ENCODE assay signal across 6 cellular contexts in genomic region chr19:35775046-35775297, GRCh38. TPM values are rescaled to one million over a fixed set of nuclear protein-coding genes. Genes with fewer than 3 reads are reported as not detected.
DNase-seq lines count a peak whose midpoint lies in the region; ATAC-seq, FAIRE-seq and TF ChIP-seq lines count a peak whose summit lies in the region.

No MANE protein-coding gene starts in this region.

- H3K9ac ChIP-seq in iPS-15b (ENCODE audit: low read depth, low read length): no peak overlapping the region

- H3K9me3 ChIP-seq in A549: no peaks in the 10 kb centered on the region
- no peaks in the 10 kb centered on the region for H3K9me3 ChIP-seq in iPS-15b (ENCODE audit: control insufficient read depth, insufficient read depth, low read length)

- POLR2A ChIA-PET in A549 (lab: Yijun Ruan, JAX): interaction anchor here (1.2 kb wide), 1 partner anchor 27 kb away, joined by 3 read pairs; the partner anchor contains the start of gene LIN37
- POLR2A ChIA-PET in RWPE1 (lab: Yijun Ruan, JAX; ENCODE audit: low non-redundant PET): no interaction called here

- no peak for FAIRE-seq in A549 (lab: Jason Lieb, UNC)

- in situ Hi-C loops in KBM-7 (cut with MboI; ENCODE audit: low pct_unique_long_range_greater_than_20kb, low sequenced_read_pairs): no loop called here

- no peak for TF ChIP-seq POLR2A in A549 (IDR thresholded peaks at IDR 0.05; ENCODE audit: low read length)

- H3K4me3 ChIP-seq in A549 (peak overlapping the region; percentile 62), iPS-15b (ENCODE audit: low read depth, low read length) (peak overlapping the region; percentile 8)

- H3K27me3 ChIP-seq in iPS-15b (ENCODE audit: control insufficient read depth, insufficient read depth, low read length): peaks cover 20% of the 10 kb centered on the region

- TF ChIP-seq CTCF in A549 (IDR thresholded peaks at IDR 0.05) (no peak), RWPE1 (conservative IDR thresholded peaks at IDR 0.05; ENCODE audit: low read depth) (no peak)

- H3K27ac ChIP-seq in A549 (no peak overlapping the region), RWPE1 (peak overlapping the region; percentile 72; the same call in 1 of the 2 replicates)

- peak; percentile 12 to 53 for ATAC-seq in A549
- no peak for ATAC-seq in HG02759 (IDR thresholded peaks at IDR 0.05; ENCODE audit: unreplicated experiment)

- DNase-seq in A549 (ENCODE audit: low read depth in 1 of 2, low spot score in 1 of 2) (no peak), RWPE1 (ENCODE audit: low spot score) (no peak), KBM-7 (no peak), NCI-H2081 treated with DMSO at 0.1 percent for 48 hours (lab: John Stamatoyannopoulos, UW) (no peak)

- H3K4me1 ChIP-seq in A549: peaks cover 31% of the 10 kb centered on the region
- H3K4me1 ChIP-seq in iPS-15b (ENCODE audit: control insufficient read depth, insufficient read depth, low read length): peaks cover 8% of the 10 kb centered on the region

- TF ChIP-seq RAD21 in A549 (conservative IDR thresholded peaks at IDR 0.05 in 1 of 2, IDR thresholded peaks at IDR 0.05 in 1 of 2): no peak

- CTCF ChIA-PET in A549 (lab: Yijun Ruan, JAX) (interaction anchor here (0.7 kb wide), 1 partner anchor 9 kb away, joined by 3 read pairs; no protein-coding TSS in a partner anchor), RWPE1 (lab: Yijun Ruan, JAX) (no interaction called here)

- TF ChIP-seq EP300 in A549 (IDR thresholded peaks at IDR 0.05): no peak

- WGBS in A549 (ENCODE audit: missing lambda C conversion rate): 13% methylated on average over 9 of the region's 9 CpGs

- no peaks in the 10 kb centered on the region for H3K36me3 ChIP-seq in iPS-15b (ENCODE audit: control insufficient read depth, insufficient read depth, low read length)

- H3K4me2 ChIP-seq in A549: peak overlapping the region; percentile 96

TF ChIP-seq in A549, 52 proteins besides CTCF, POLR2A, EP300 and RAD21:
- no peak for TF ChIP-seq RFX5 (IDR thresholded peaks at IDR 0.05)

RNA-seq across cellular contexts. Expression of gene ARHGAP33, which starts 0.4 kb away (rescaled TPM):
- 0.84 and 2.1 TPM in 2 replicates for polyA plus RNA-seq in A549 (2011; rRNA removed)
- 7.8 and 9.6 TPM in 2 replicates for polyA plus RNA-seq in A549 (2012; cell fraction: cytosol; rRNA removed)
- 56.4 and 102 TPM in 2 replicates for polyA plus RNA-seq in A549 (2012; cell fraction: nucleus; rRNA removed)
- 4.6 to 7.7 TPM (median 6.1 TPM) in 3 replicates for polyA plus RNA-seq in A549 (2017; fragmentation: RNase III; extraction: RNeasy Plus Mini Kit Qiagen cat#74134 plus additional on column Dnase treatment)
- 2.4 and 2.6 TPM in 2 replicates for polyA minus RNA-seq in A549 (2011; rRNA and poly(A)+ RNA removed)

RNA-seq across cellular contexts. Expression of gene PROSER3, which starts 17.0 kb away (rescaled TPM):
- polyA plus RNA-seq in A549 (2011; rRNA removed) (19.5 and 30.8 TPM in 2 replicates), A549 (2017; fragmentation: RNase III; extraction: RNeasy Plus Mini Kit Qiagen cat#74134 plus additional on column Dnase treatment) (24.4 to 27.6 TPM (median 25.3 TPM) in 3 replicates)
- 30.2 and 38.8 TPM in 2 replicates for polyA plus RNA-seq in A549 (2012; cell fraction: cytosol; rRNA removed)
- polyA plus RNA-seq in A549 (2012; cell fraction: nucleus; rRNA removed): 137 and 148 TPM in 2 replicates
- polyA minus RNA-seq in A549 (2011; rRNA and poly(A)+ RNA removed): 41.9 and 46.2 TPM in 2 replicates

RNA-seq across cellular contexts. Expression of gene HSPB6, which starts 18.1 kb away (rescaled TPM):
- polyA plus RNA-seq in A549 (2011; rRNA removed) (0.12 and 0.16 TPM in 2 replicates), A549 (2017; fragmentation: RNase III; extraction: RNeasy Plus Mini Kit Qiagen cat#74134 plus additional on column Dnase treatment) (0.11 to 0.28 TPM (median 0.26 TPM) in 3 replicates)
- 0.23 and 0.24 TPM in 2 replicates for polyA plus RNA-seq in A549 (2012; cell fraction: cytosol; rRNA removed)
- 0.42 and 0.58 TPM in 2 replicates for polyA plus RNA-seq in A549 (2012; cell fraction: nucleus; rRNA removed)
- polyA minus RNA-seq in A549 (2011; rRNA and poly(A)+ RNA removed): 0.29 and 0.39 TPM in 2 replicates

RNA-seq across cellular contexts. Expression of gene LIN37, which starts 26.6 kb away (rescaled TPM):
- polyA plus RNA-seq in A549 (2011; rRNA removed): 8.1 and 11.5 TPM in 2 replicates
- polyA plus RNA-seq in A549 (2012; cell fraction: cytosol; rRNA removed): 17.3 and 20.2 TPM in 2 replicates
- polyA plus RNA-seq in A549 (2012; cell fraction: nucleus; rRNA removed): 66.8 and 67.2 TPM in 2 replicates
- polyA plus RNA-seq in A549 (2017; fragmentation: RNase III; extraction: RNeasy Plus Mini Kit Qiagen cat#74134 plus additional on column Dnase treatment): 20.4 to 23.1 TPM (median 22.0 TPM) in 3 replicates
- polyA minus RNA-seq in A549 (2011; rRNA and poly(A)+ RNA removed): 13.5 and 24.5 TPM in 2 replicates

RNA-seq across cellular contexts. Expression of gene PSENEN, which starts 29.5 kb away (rescaled TPM):
- 111 and 133 TPM in 2 replicates for polyA plus RNA-seq in A549 (2011; rRNA removed)
- polyA plus RNA-seq in A549 (2012; cell fraction: cytosol; rRNA removed): 171 and 192 TPM in 2 replicates
- polyA plus RNA-seq in A549 (2012; cell fraction: nucleus; rRNA removed): 102 and 137 TPM in 2 replicates
- 191 to 203 TPM (median 197 TPM) in 3 replicates for polyA plus RNA-seq in A549 (2017; fragmentation: RNase III; extraction: RNeasy Plus Mini Kit Qiagen cat#74134 plus additional on column Dnase treatment)
- 71.3 and 103 TPM in 2 replicates for polyA minus RNA-seq in A549 (2011; rRNA and poly(A)+ RNA removed)
